ENCODE assay signal across 14 cellular contexts in genomic region chr10:77939561-77940001, GRCh38. TPM values are rescaled to one million over a fixed set of nuclear protein-coding genes. Genes with fewer than 3 reads are reported as not detected.
DNase-seq lines count a peak whose midpoint lies in the region; ATAC-seq and TF ChIP-seq lines count a peak whose summit lies in the region.
"Had no signal": no experiment of that assay in that cellular context is flagged by ENCODE, and none has a peak within 500 bp of the region (broad histone marks: within the 10 kb centered on the region; RNA-seq: fewer than 3 reads in every experiment).

No MANE protein-coding gene starts in this region.

- intact Hi-C loops in Right ventricle myocardium superior (cut with DNase I) = no loop called here
- intact Hi-C loops in cardiac septum (cut with DNase I) = no loop called here
- intact Hi-C loops in vagina (cut with DNase I) = no loop called here

- peak; percentile 58 for DNase-seq in Right ventricle myocardium superior
- no peak for DNase-seq in cardiac septum (ENCODE audit: low spot score)
- DNase-seq in choroid plexus epithelial cell (ENCODE audit: low read depth) = peak; percentile 94
- DNase-seq in myocyte (ENCODE audit: low read depth) = peak; percentile 60
- no peak for DNase-seq in vagina (ENCODE audit: extremely low spot score in 2 of 2)
- no peak for DNase-seq in occipital lobe (lab: John Stamatoyannopoulos, UW)
- DNase-seq in activated naive CD4-positive, alpha-beta T cell treated with Interleukin-2 at 50 U/mL for 16 hours = no peak
- no peak for DNase-seq in stimulated activated effector memory CD8-positive, alpha-beta T cell treated with anti-CD3 and anti-CD28 coated beads, Interleukin-12 subunit alpha, Interleukin-12 subunit beta, amount 100 ng/mL, for 72 hours (ENCODE audit: low spot score in 2 of 2)
- DNase-seq: activated CD4-positive, alpha-beta T cell treated with anti-CD3 and anti-CD28 coated beads, Interleukin-2, amount 50 U/mL, for 1 hour; activated naive CD8-positive, alpha-beta T cell treated with anti-CD3 and anti-CD28 coated beads, Interleukin-2, amount 10 ng/mL, durations not matched to agents 7 days and 5 days; NCI-H1930 had no signal

- TF ChIP-seq CTCF in choroid plexus epithelial cell (conservative IDR thresholded peaks at IDR 0.05; ENCODE audit: low read depth, low read length) (peak; percentile 12), vagina (IDR thresholded peaks at IDR 0.05) (no peak)

- H3K4me3 Mint-ChIP-seq in stimulated activated effector memory CD8-positive, alpha-beta T cell treated with anti-CD3 and anti-CD28 coated beads, Interleukin-12 subunit alpha, Interleukin-12 subunit beta, amount 100 ng/mL, for 72 hours = no peak overlapping the region
- H3K4me3 Mint-ChIP-seq: activated naive CD8-positive, alpha-beta T cell treated with anti-CD3 and anti-CD28 coated beads, Interleukin-2, amount 10 ng/mL, durations not matched to agents 7 days and 5 days; B cell had no signal

- TF ChIP-seq POLR2A in vagina (IDR thresholded peaks at IDR 0.05) = no peak

- peak; percentile 74 for ATAC-seq in Right ventricle myocardium superior (ENCODE audit: poor library complexity)
- no peak for ATAC-seq in stimulated activated effector memory CD8-positive, alpha-beta T cell treated with anti-CD3 and anti-CD28 coated beads, Interleukin-12 subunit alpha, Interleukin-12 subunit beta, amount 100 ng/mL, for 72 hours

- H3K27ac Mint-ChIP-seq in stimulated activated effector memory CD8-positive, alpha-beta T cell treated with anti-CD3 and anti-CD28 coated beads, Interleukin-12 subunit alpha, Interleukin-12 subunit beta, amount 100 ng/mL, for 72 hours = no peak overlapping the region
- H3K27ac Mint-ChIP-seq: activated naive CD8-positive, alpha-beta T cell treated with anti-CD3 and anti-CD28 coated beads, Interleukin-2, amount 10 ng/mL, durations not matched to agents 7 days and 5 days; B cell had no signal

- H3K36me3 Mint-ChIP-seq in stimulated activated effector memory CD8-positive, alpha-beta T cell treated with anti-CD3 and anti-CD28 coated beads, Interleukin-12 subunit alpha, Interleukin-12 subunit beta, amount 100 ng/mL, for 72 hours = no peaks in the 10 kb centered on the region
- H3K36me3 Mint-ChIP-seq: activated naive CD8-positive, alpha-beta T cell treated with anti-CD3 and anti-CD28 coated beads, Interleukin-2, amount 10 ng/mL, durations not matched to agents 7 days and 5 days had no signal

- no peaks in the 10 kb centered on the region for H3K36me3 ChIP-seq in vagina

- H3K4me1 Mint-ChIP-seq in stimulated activated effector memory CD8-positive, alpha-beta T cell treated with anti-CD3 and anti-CD28 coated beads, Interleukin-12 subunit alpha, Interleukin-12 subunit beta, amount 100 ng/mL, for 72 hours = no peaks in the 10 kb centered on the region
- H3K4me1 Mint-ChIP-seq: activated naive CD8-positive, alpha-beta T cell treated with anti-CD3 and anti-CD28 coated beads, Interleukin-2, amount 10 ng/mL, durations not matched to agents 7 days and 5 days; B cell had no signal

- H3K4me1 ChIP-seq in vagina = peaks cover 17% of the 10 kb centered on the region

- no peaks in the 10 kb centered on the region for H3K27me3 ChIP-seq in vagina
- H3K27me3 ChIP-seq: SJSA1 had no signal

- H3K27ac ChIP-seq in vagina = peak overlapping the region; percentile 39
- H3K27ac ChIP-seq: SJSA1 had no signal

- no peaks in the 10 kb centered on the region for H3K9me3 ChIP-seq in vagina
- H3K9me3 ChIP-seq: SJSA1 had no signal

- no peak overlapping the region for H3K4me3 ChIP-seq in choroid plexus epithelial cell (ENCODE audit: low read depth, low read length)
- no peak overlapping the region for H3K4me3 ChIP-seq in vagina
- H3K4me3 ChIP-seq: SJSA1, skin epidermis had no signal

- no peaks in the 10 kb centered on the region for H3K9me3 Mint-ChIP-seq in stimulated activated effector memory CD8-positive, alpha-beta T cell treated with anti-CD3 and anti-CD28 coated beads, Interleukin-12 subunit alpha, Interleukin-12 subunit beta, amount 100 ng/mL, for 72 hours
- H3K9me3 Mint-ChIP-seq: activated naive CD8-positive, alpha-beta T cell treated with anti-CD3 and anti-CD28 coated beads, Interleukin-2, amount 10 ng/mL, durations not matched to agents 7 days and 5 days had no signal

RNA-seq across cellular contexts. Expression of gene DLG5, which starts 13.0 kb away (rescaled TPM):
- total RNA-seq in Right ventricle myocardium superior (8.8 TPM), cardiac septum (19.5 TPM), myocyte (12.2 and 15.1 TPM in 2 replicates), vagina (57.5 TPM), occipital lobe (34.0 TPM)
- polyA plus RNA-seq in myocyte (2012) = 33.7 TPM

Comparison
In these comparisons a context has a peak if more than half of its experiments do, and no peak if none do; other contexts are left out.
1. DNase-seq: peak in Right ventricle myocardium superior (single experiment), choroid plexus epithelial cell (single experiment) and myocyte (single experiment); none in cardiac septum (single experiment), vagina (0 of 2), occipital lobe (single experiment), activated naive CD4-positive, alpha-beta T cell treated with Interleukin-2 at 50 U/mL for 16 hours (single experiment) and stimulated activated effector memory CD8-positive, alpha-beta T cell treated with anti-CD3 and anti-CD28 coated beads, Interleukin-12 subunit alpha, Interleukin-12 subunit beta, amount 100 ng/mL, for 72 hours (0 of 2).